24 cellular contexts compared by ENCODE assay signal in genomic region chr6:132752255-132752654, GRCh38. TPM values are rescaled to one million over a fixed set of nuclear protein-coding genes. Genes with fewer than 3 reads are reported as not detected.
"Had no signal": no experiment of that assay in that cellular context is flagged by ENCODE, and none has a peak within 500 bp of the region (broad histone marks: within the 10 kb centered on the region; RNA-seq: fewer than 3 reads in every experiment).

No MANE protein-coding gene starts in this region.

- H3K4me3 ChIP-seq: esophagus squamous epithelium, gastrocnemius medialis, transverse colon had no signal

- H3K4me1 ChIP-seq: gastrocnemius medialis, transverse colon had no signal

- H3K36me3 ChIP-seq: esophagus squamous epithelium, gastrocnemius medialis, transverse colon had no signal

- ATAC-seq: gastrocnemius medialis; naive thymus-derived CD8-positive, alpha-beta T cell; right cardiac atrium; T-cell had no signal

- H3K27ac ChIP-seq: esophagus squamous epithelium, gastrocnemius medialis, transverse colon had no signal

- H3K27me3 ChIP-seq: esophagus squamous epithelium, gastrocnemius medialis, transverse colon had no signal

- DNase-seq: activated B cell treated with CpG ODN at 0.5 μM for 24 hours; activated CD4-positive, alpha-beta memory T cell treated with anti-CD3 and anti-CD28 coated beads for 36 hours; activated CD4-positive, alpha-beta T cell treated with anti-CD3 and anti-CD28 coated beads, Interleukin-2, amount 10 ng/mL, durations not matched to agents 24 days and 14 days; activated CD8-positive, alpha-beta memory T cell treated with anti-CD3 and anti-CD28 coated beads, Interleukin-2, amount 50 U/mL, for 48 hours; activated gamma-delta T cell treated with Interleukin-2 at 50 U/mL for 16 hours; activated naive CD4-positive, alpha-beta T cell treated with anti-CD3 and anti-CD28 coated beads, Interleukin-2, amount 50 U/mL, for 16 hours; activated T-cell treated with anti-CD3 and anti-CD28 coated beads, Interleukin-2, amount 50 U/mL, for 24 hours; amniotic stem cell; endodermal cell; esophagus squamous epithelium; gastrocnemius medialis; glutamatergic neuron; kidney; mesenchymal stem cell; naive thymus-derived CD8-positive, alpha-beta T cell; posterior cingulate gyrus; right cardiac atrium; stimulated activated CD4-positive, alpha-beta T cell treated with anti-CD3 and anti-CD28 coated beads, Interleukin-15, amount 100 ng/mL, for 24 hours; stimulated activated CD4-positive, alpha-beta T cell treated with anti-CD3 and anti-CD28 coated beads, Interleukin-2, amount 100 ng/mL, for 24 hours; stimulated activated naive CD4-positive, alpha-beta T cell; T-cell; transverse colon had no signal

- H3K9me3 ChIP-seq: esophagus squamous epithelium, gastrocnemius medialis, transverse colon had no signal

RNA-seq across cellular contexts. Expression of gene VNN2, which starts 5.4 kb away (rescaled TPM):
- total RNA-seq: endodermal cell, osteoblast had no signal

RNA-seq across cellular contexts. Expression of gene VNN1, which starts 38.4 kb away (rescaled TPM):
- total RNA-seq: activated CD4-positive, alpha-beta memory T cell treated with anti-CD3 and anti-CD28 coated beads for 36 hours; activated CD4-positive, alpha-beta T cell treated with anti-CD3 and anti-CD28 coated beads, Interleukin-2, amount 10 ng/mL, durations not matched to agents 24 days and 14 days; endodermal cell; naive thymus-derived CD8-positive, alpha-beta T cell; osteoblast; T-cell; temporal lobe had no signal
- polyA plus RNA-seq: naive thymus-derived CD8-positive, alpha-beta T cell had no signal
